1 cellular context compared by ENCODE assay signal in the genomic region with DNA sequence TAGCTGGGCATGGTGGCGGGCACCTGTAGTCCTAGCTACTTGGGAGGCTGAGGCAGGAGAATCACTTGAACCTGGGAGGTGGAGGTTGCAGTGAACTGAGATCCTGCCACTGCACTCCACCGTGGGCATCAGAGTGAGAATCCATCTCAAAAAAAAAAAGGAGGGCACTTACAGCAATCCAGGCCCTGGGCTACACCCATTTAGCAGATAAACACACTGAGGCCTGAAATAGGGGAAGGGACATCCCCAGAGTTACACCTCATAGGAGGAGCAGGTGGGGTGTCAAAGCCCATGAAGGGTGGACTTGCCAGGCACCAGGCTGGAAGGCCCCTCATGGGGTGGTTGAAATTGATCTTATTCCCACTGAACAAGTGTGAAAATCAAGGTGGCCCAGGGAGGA.
TF ChIP-seq lines count a peak whose summit lies in the region.

No MANE protein-coding gene starts in this region.

TF ChIP-seq in HepG2, 621 proteins besides CTCF, POLR2A, EP300 and RAD21:
- TF ChIP-seq ZNF629 (CRISPR knock-in tag; conservative IDR thresholded peaks at IDR 0.05), result peak; percentile 40; the same call in 1 of the 2 replicates
- TF ChIP-seq NFYC (CRISPR knock-in tag; IDR thresholded peaks at IDR 0.05), result no peak
- TF ChIP-seq ZBTB7B (CRISPR knock-in tag; IDR thresholded peaks at IDR 0.05), result no peak
